8 cellular contexts compared by ENCODE assay signal in genomic region chr1:23798662-23799142, GRCh38. TPM values are rescaled to one million over a fixed set of nuclear protein-coding genes. Genes with fewer than 3 reads are reported as not detected.
A peak's percentile ranks its signal among the peaks of the same experiment; 100 is the strongest.
DNase-seq lines count a peak whose midpoint lies in the region; ATAC-seq, FAIRE-seq and TF ChIP-seq lines count a peak whose summit lies in the region.

No MANE protein-coding gene starts in this region.

- CTCF ChIA-PET in HepG2 (lab: Yijun Ruan, JAX; ENCODE audit: low intra/inter-chr PET ratio, low total read pairs), result no interaction called here

- TF ChIP-seq RAD21 in HepG2 (CRISPR knock-in tag; IDR thresholded peaks at IDR 0.05), result no peak

- peaks cover 9% of the 10 kb centered on the region; the same call in 1 of the 2 replicates for H4K20me1 ChIP-seq in HepG2 (ENCODE audit: insufficient read depth, low read length)

- H3K27me3 ChIP-seq in HepG2 (ENCODE audit: control insufficient read depth in 1 of 2, insufficient read depth in 2 of 2, low read length in 2 of 2), result no peaks in the 10 kb centered on the region; a peak in 1 of 5 replicates
- H3K27me3 ChIP-seq in transverse colon, result no peaks in the 10 kb centered on the region

- H3K27me3 Mint-ChIP-seq in activated T-cell treated with anti-CD3 and anti-CD28 coated beads, Interleukin-2, amount 50 U/mL, for 4 hours (ENCODE audit: low read depth), result no peaks in the 10 kb centered on the region

- peaks cover 9 to 35% of the 10 kb centered on the region in 2 experiments; a peak in 4 of 5 replicates for H3K36me3 ChIP-seq in HepG2 (replicated peaks in 1 of 2; ENCODE audit: control insufficient read depth in 1 of 2, insufficient read depth in 2 of 2, low read length in 2 of 2)
- no peaks in the 10 kb centered on the region for H3K36me3 ChIP-seq in transverse colon

- TF ChIP-seq POLR2A in HepG2 (IDR thresholded peaks at IDR 0.05; ENCODE audit: insufficient read depth in 1 of 2, low read depth in 2 of 2, low read length in 2 of 2) (no peak; a peak in 1 of 4 replicates), transverse colon (IDR thresholded peaks at IDR 0.05) (no peak)

- H2AFZ ChIP-seq in HepG2 (ENCODE audit: low read length), result no peak overlapping the region

- peak overlapping the region; percentile 94 for H3K4me2 ChIP-seq in HepG2 (ENCODE audit: low read depth, low read length)

- H3K9ac ChIP-seq in HepG2 (ENCODE audit: insufficient read depth, low read depth, low read length), result peak overlapping the region; percentile 93

- H3K9me3 ChIP-seq in HepG2 (ENCODE audit: low read length) (no peaks in the 10 kb centered on the region), transverse colon (no peaks in the 10 kb centered on the region)

- no peak for FAIRE-seq in HepG2 (lab: Jason Lieb, UNC)

- POLR2A ChIA-PET in HepG2 (lab: Yijun Ruan, JAX), result interaction anchor here (0.7 to 10.9 kb wide), 9 partner anchors 8 to 223 kb away, joined by 3 to 154 read pairs (median 6); partner anchors contain the start of genes HMGCL, LYPLA2, PITHD1 and RPL11

- H3K27ac ChIP-seq in HepG2 (ENCODE audit: extremely low read length, insufficient read depth, low read length) (peak overlapping the region; percentile 95), transverse colon (peak overlapping the region; percentile 91 to 96 (median 94))

- TF ChIP-seq CTCF in HepG2 (CRISPR knock-in tag; IDR thresholded peaks at IDR 0.05) (peak; percentile 48), transverse colon (IDR thresholded peaks at IDR 0.05) (no peak)

- in situ Hi-C loops in HepG2 (cut with HindIII; ENCODE audit: extremely low pct_ligation_motif_present, low pct_unique_long_range_greater_than_20kb) (no loop called here), transverse colon (cut with MboI; ENCODE audit: low pct_ligation_motif_present in 1 of 4, low pct_unique_long_range_greater_than_20kb in 1 of 4, low sequenced_read_pairs in 3 of 4) (no loop called here)

- BruUV-seq in HepG2 (replicated peaks; lab: Mats Ljungman, UMichigan), result no TSS peak

- H3K36me3 Mint-ChIP-seq in activated T-cell treated with anti-CD3 and anti-CD28 coated beads, Interleukin-2, amount 50 U/mL, for 4 hours (ENCODE audit: insufficient read depth), result peaks cover 4% of the 10 kb centered on the region
- peaks cover 6 to 10% of the 10 kb centered on the region in 2 donors for H3K36me3 Mint-ChIP-seq in activated naive CD4-positive, alpha-beta T cell treated with anti-CD3 and anti-CD28 coated beads, Interleukin-2, amount 50 U/mL, for 72 hours

- peaks cover 16% of the 10 kb centered on the region for H3K4me1 Mint-ChIP-seq in activated T-cell treated with anti-CD3 and anti-CD28 coated beads, Interleukin-2, amount 50 U/mL, for 4 hours (ENCODE audit: low read depth)

- H3K4me1 ChIP-seq in HepG2 (ENCODE audit: insufficient read depth, low read length) (peaks cover 47% of the 10 kb centered on the region), transverse colon (peaks cover 14 to 42% (median 32%) of the 10 kb centered on the region in 4 donors)

- H3K4me3 ChIP-seq in HepG2 (replicated peaks in 1 of 3; ENCODE audit: insufficient read depth in 1 of 3, low read depth in 2 of 3, low read length in 3 of 3), result peak overlapping the region in 1 of 3 experiments; percentile 92; a peak in 2 of 6 replicates
- H3K4me3 ChIP-seq in transverse colon, result peak overlapping the region in 1 of 4 donors; percentile 86

- intact Hi-C loops in HepG2 (cut with micrococcal nuclease; ENCODE audit: unreplicated experiment) (loop anchor here (1.0 kb wide), 1 partner anchor 26 kb away; no protein-coding TSS in a partner anchor), transverse colon (cut with DNase I; ENCODE audit: low total_unique reads) (no loop called here)

- peaks cover 9% of the 10 kb centered on the region for H3K79me2 ChIP-seq in HepG2 (ENCODE audit: insufficient read depth, low read length)

- no peak for ATAC-seq in activated T-cell treated with anti-CD3 and anti-CD28 coated beads, Interleukin-2, amount 50 U/mL, for 4 hours
- ATAC-seq in activated naive CD4-positive, alpha-beta T cell treated with anti-CD3 and anti-CD28 coated beads, Interleukin-2, amount 50 U/mL, for 72 hours, result no peak
- ATAC-seq in HepG2, result no peak
- ATAC-seq in activated CD4-positive, CD25-positive, alpha-beta regulatory T cell treated with anti-CD3 and anti-CD28 coated beads, Interleukin-2, amount 50 U/mL, for 24 hours, result no peak
- no peak for ATAC-seq in GM18907 (IDR thresholded peaks at IDR 0.05; ENCODE audit: unreplicated experiment)

- H3K4me3 Mint-ChIP-seq in activated T-cell treated with anti-CD3 and anti-CD28 coated beads, Interleukin-2, amount 50 U/mL, for 4 hours, result peak overlapping the region; percentile 91

- no peak for TF ChIP-seq EP300 in HepG2 (IDR thresholded peaks at IDR 0.05; ENCODE audit: low read depth in 2 of 2, low read length in 2 of 2)
- no peak for TF ChIP-seq EP300 in HepG2 (CRISPR knock-in tag; IDR thresholded peaks at IDR 0.05; ENCODE audit: borderline replicate concordance)
- no peak for TF ChIP-seq EP300 in transverse colon (IDR thresholded peaks at IDR 0.05; ENCODE audit: low read depth)

- H3K9me3 Mint-ChIP-seq in activated T-cell treated with anti-CD3 and anti-CD28 coated beads, Interleukin-2, amount 50 U/mL, for 4 hours, result no peaks in the 10 kb centered on the region
- H3K9me3 Mint-ChIP-seq in activated naive CD4-positive, alpha-beta T cell treated with anti-CD3 and anti-CD28 coated beads, Interleukin-2, amount 50 U/mL, for 72 hours, result no peaks in the 10 kb centered on the region

- H3K27ac Mint-ChIP-seq in activated naive CD4-positive, alpha-beta T cell treated with anti-CD3 and anti-CD28 coated beads, Interleukin-2, amount 50 U/mL, for 72 hours, result peak overlapping the region; percentile 50 to 92

- DNase-seq in activated T-cell treated with anti-CD3 and anti-CD28 coated beads, Interleukin-2, amount 50 U/mL, for 4 hours, result no peak
- no peak for DNase-seq in activated T-cell treated with anti-CD3 and anti-CD28 coated beads for 4 hours
- DNase-seq in activated naive CD4-positive, alpha-beta T cell treated with anti-CD3 and anti-CD28 coated beads, Interleukin-2, amount 50 U/mL, for 72 hours (ENCODE audit: low spot score in 2 of 2), result peak in 1 of 2 donors; percentile 26
- no peak for DNase-seq in HepG2 (ENCODE audit: low spot score)
- DNase-seq in transverse colon, result peak; percentile 22
- no peak for DNase-seq in kidney tubule cell (ENCODE audit: low spot score)

- WGBS in HepG2 (ENCODE audit: low lambda C conversion rate), result 100% methylated on average over 3 of the region's 12 CpGs
- 85% methylated on average over 11 of the region's 12 CpGs; no CpG with 5 or more reads in 1 of the 2 donors for WGBS in transverse colon (ENCODE audit: low coverage in 1 of 2), 2 donors

RNA-seq across cellular contexts. Expression of gene GALE, which starts 1.9 kb away (rescaled TPM):
- total RNA-seq in activated T-cell treated with anti-CD3 and anti-CD28 coated beads, Interleukin-2, amount 50 U/mL, for 4 hours, result 10 to 100 TPM; 55.9 to 65.3 (median 62.4) TPM
- 10 to 100 TPM; 43.6 to 53.2 TPM for total RNA-seq in activated naive CD4-positive, alpha-beta T cell treated with anti-CD3 and anti-CD28 coated beads, Interleukin-2, amount 50 U/mL, for 72 hours
- total RNA-seq in HepG2 (2016; rRNA removed; fragmentation: Illumina TruSeq; extraction: Trizol) (85.2 and 86.6 TPM in 2 replicates), transverse colon (100 to 1,000 TPM in 2 of 4 donors, 10 to 100 TPM in 2; 28.5 to 166 (median 124) TPM)
- total RNA-seq in HepG2 (2016; cell fraction: cytosol; rRNA removed; fragmentation: Illumina TruSeq; extraction: Trizol; ENCODE audit: low read depth), result 19.0 and 24.8 TPM in 2 replicates
- 88.8 and 91.0 TPM in 2 replicates for total RNA-seq in HepG2 (2016; cell fraction: insoluble cytoplasmic fraction; rRNA removed; fragmentation: Illumina TruSeq; extraction: Trizol)
- total RNA-seq in HepG2 (2016; cell fraction: membrane; rRNA removed; fragmentation: Illumina TruSeq; extraction: Trizol), result 28.1 and 32.1 TPM in 2 replicates
- 43.6 and 54.4 TPM in 2 replicates for total RNA-seq in HepG2 (2016; cell fraction: nucleus; rRNA removed; fragmentation: Illumina TruSeq; extraction: Trizol)
- 88.4 and 99.0 TPM in 2 replicates for polyA plus RNA-seq in HepG2 (2011; rRNA removed)
- polyA plus RNA-seq in HepG2 (2011; cell fraction: cytosol; rRNA removed), result 95.8 and 105 TPM in 2 replicates
- polyA plus RNA-seq in HepG2 (2011; cell fraction: nucleus; rRNA removed), result 168 and 180 TPM in 2 replicates
- 46.4 and 46.8 TPM in 2 replicates for polyA plus RNA-seq in HepG2 (2012)
- polyA plus RNA-seq in HepG2 (2016; cell fraction: cytosol; fragmentation: Illumina TruSeq; extraction: Trizol; ENCODE audit: low read depth), result 12.7 and 14.4 TPM in 2 replicates
- 75.6 and 81.5 TPM in 2 replicates for polyA plus RNA-seq in HepG2 (2016; cell fraction: insoluble cytoplasmic fraction; fragmentation: Illumina TruSeq; extraction: Trizol; ENCODE audit: low read depth)
- polyA plus RNA-seq in HepG2 (2016; cell fraction: membrane; fragmentation: Illumina TruSeq; extraction: Trizol; ENCODE audit: low read depth), result 19.5 and 21.9 TPM in 2 replicates
- polyA plus RNA-seq in HepG2 (2016; cell fraction: nucleus; fragmentation: Illumina TruSeq; extraction: Trizol; ENCODE audit: insufficient read depth, low read depth), result 96.1 and 107 TPM in 2 replicates
- 60.0 and 64.5 TPM in 2 replicates for polyA minus RNA-seq in HepG2 (2011; rRNA and poly(A)+ RNA removed; ENCODE audit: low replicate concordance)
- 19.9 and 28.0 TPM in 2 replicates for polyA minus RNA-seq in HepG2 (2011; cell fraction: cytosol; rRNA and poly(A)+ RNA removed)
- polyA minus RNA-seq in HepG2 (2011; cell fraction: nucleus; rRNA and poly(A)+ RNA removed), result 31.8 and 36.4 TPM in 2 replicates

RNA-seq across cellular contexts. Expression of gene LYPLA2, which starts 7.8 kb away (rescaled TPM):
- 100 to 1,000 TPM; 132 to 146 (median 134) TPM for total RNA-seq in activated T-cell treated with anti-CD3 and anti-CD28 coated beads, Interleukin-2, amount 50 U/mL, for 4 hours
- total RNA-seq in activated naive CD4-positive, alpha-beta T cell treated with anti-CD3 and anti-CD28 coated beads, Interleukin-2, amount 50 U/mL, for 72 hours, result 10 to 100 TPM; 73.6 to 78.1 TPM
- total RNA-seq in HepG2 (2016; rRNA removed; fragmentation: Illumina TruSeq; extraction: Trizol), result 73.2 and 90.3 TPM in 2 replicates
- total RNA-seq in HepG2 (2016; cell fraction: cytosol; rRNA removed; fragmentation: Illumina TruSeq; extraction: Trizol; ENCODE audit: low read depth), result 20.4 and 23.5 TPM in 2 replicates
- total RNA-seq in HepG2 (2016; cell fraction: insoluble cytoplasmic fraction; rRNA removed; fragmentation: Illumina TruSeq; extraction: Trizol), result 74.2 and 88.0 TPM in 2 replicates
- total RNA-seq in HepG2 (2016; cell fraction: membrane; rRNA removed; fragmentation: Illumina TruSeq; extraction: Trizol), result 42.0 and 50.1 TPM in 2 replicates
- 32.9 and 38.9 TPM in 2 replicates for total RNA-seq in HepG2 (2016; cell fraction: nucleus; rRNA removed; fragmentation: Illumina TruSeq; extraction: Trizol)
- polyA plus RNA-seq in HepG2 (2011; rRNA removed), result 72.1 and 96.1 TPM in 2 replicates
- polyA plus RNA-seq in HepG2 (2011; cell fraction: cytosol; rRNA removed), result 70.6 and 104 TPM in 2 replicates
- polyA plus RNA-seq in HepG2 (2011; cell fraction: nucleus; rRNA removed), result 134 and 140 TPM in 2 replicates
- polyA plus RNA-seq in HepG2 (2012), result 47.7 and 58.7 TPM in 2 replicates
- 28.9 and 30.0 TPM in 2 replicates for polyA plus RNA-seq in HepG2 (2016; cell fraction: cytosol; fragmentation: Illumina TruSeq; extraction: Trizol; ENCODE audit: low read depth)
- polyA plus RNA-seq in HepG2 (2016; cell fraction: insoluble cytoplasmic fraction; fragmentation: Illumina TruSeq; extraction: Trizol; ENCODE audit: low read depth), result 113 and 115 TPM in 2 replicates
- 43.7 and 45.0 TPM in 2 replicates for polyA plus RNA-seq in HepG2 (2016; cell fraction: membrane; fragmentation: Illumina TruSeq; extraction: Trizol; ENCODE audit: low read depth)
- 67.4 and 74.9 TPM in 2 replicates for polyA plus RNA-seq in HepG2 (2016; cell fraction: nucleus; fragmentation: Illumina TruSeq; extraction: Trizol; ENCODE audit: insufficient read depth, low read depth)
- polyA minus RNA-seq in HepG2 (2011; rRNA and poly(A)+ RNA removed; ENCODE audit: low replicate concordance), result 58.0 and 75.1 TPM in 2 replicates
- 39.7 and 48.1 TPM in 2 replicates for polyA minus RNA-seq in HepG2 (2011; cell fraction: cytosol; rRNA and poly(A)+ RNA removed)
- 17.4 and 26.0 TPM in 2 replicates for polyA minus RNA-seq in HepG2 (2011; cell fraction: nucleus; rRNA and poly(A)+ RNA removed)
- total RNA-seq in transverse colon, result 100 to 1,000 TPM in 1 of 4 donors, 10 to 100 TPM in 3; 23.1 to 110 (median 84.4) TPM

RNA-seq across cellular contexts. Expression of gene PITHD1, which starts 20.5 kb away (rescaled TPM):
- total RNA-seq in activated T-cell treated with anti-CD3 and anti-CD28 coated beads, Interleukin-2, amount 50 U/mL, for 4 hours, result 100 to 1,000 TPM; 125 to 128 (median 126) TPM
- total RNA-seq in activated naive CD4-positive, alpha-beta T cell treated with anti-CD3 and anti-CD28 coated beads, Interleukin-2, amount 50 U/mL, for 72 hours, result 10 to 100 TPM; 68.6 to 94.7 TPM
- total RNA-seq in HepG2 (2016; rRNA removed; fragmentation: Illumina TruSeq; extraction: Trizol) (37.3 and 44.9 TPM in 2 replicates), transverse colon (10 to 100 TPM; 36.7 to 40.6 (median 38.9) TPM)
- 6.6 and 7.1 TPM in 2 replicates for total RNA-seq in HepG2 (2016; cell fraction: cytosol; rRNA removed; fragmentation: Illumina TruSeq; extraction: Trizol; ENCODE audit: low read depth)
- 39.7 and 44.6 TPM in 2 replicates for total RNA-seq in HepG2 (2016; cell fraction: insoluble cytoplasmic fraction; rRNA removed; fragmentation: Illumina TruSeq; extraction: Trizol)
- 24.7 and 27.8 TPM in 2 replicates for total RNA-seq in HepG2 (2016; cell fraction: membrane; rRNA removed; fragmentation: Illumina TruSeq; extraction: Trizol)
- 21.3 and 22.5 TPM in 2 replicates for total RNA-seq in HepG2 (2016; cell fraction: nucleus; rRNA removed; fragmentation: Illumina TruSeq; extraction: Trizol)
- 26.6 and 28.0 TPM in 2 replicates for polyA plus RNA-seq in HepG2 (2011; rRNA removed)
- polyA plus RNA-seq in HepG2 (2011; cell fraction: cytosol; rRNA removed), result 17.4 and 25.5 TPM in 2 replicates
- 12.1 and 20.0 TPM in 2 replicates for polyA plus RNA-seq in HepG2 (2011; cell fraction: nucleus; rRNA removed)
- polyA plus RNA-seq in HepG2 (2012), result 25.1 and 29.3 TPM in 2 replicates
- polyA plus RNA-seq in HepG2 (2016; cell fraction: cytosol; fragmentation: Illumina TruSeq; extraction: Trizol; ENCODE audit: low read depth), result 6.4 and 7.2 TPM in 2 replicates
- 49.7 and 49.8 TPM in 2 replicates for polyA plus RNA-seq in HepG2 (2016; cell fraction: insoluble cytoplasmic fraction; fragmentation: Illumina TruSeq; extraction: Trizol; ENCODE audit: low read depth)
- 20.1 and 20.8 TPM in 2 replicates for polyA plus RNA-seq in HepG2 (2016; cell fraction: membrane; fragmentation: Illumina TruSeq; extraction: Trizol; ENCODE audit: low read depth)
- polyA plus RNA-seq in HepG2 (2016; cell fraction: nucleus; fragmentation: Illumina TruSeq; extraction: Trizol; ENCODE audit: insufficient read depth, low read depth), result 41.4 and 42.1 TPM in 2 replicates
- 5.1 and 25.2 TPM in 2 replicates for polyA minus RNA-seq in HepG2 (2011; rRNA and poly(A)+ RNA removed; ENCODE audit: low replicate concordance)
- 3.8 and 5.5 TPM in 2 replicates for polyA minus RNA-seq in HepG2 (2011; cell fraction: cytosol; rRNA and poly(A)+ RNA removed)
- 12.1 and 14.0 TPM in 2 replicates for polyA minus RNA-seq in HepG2 (2011; cell fraction: nucleus; rRNA and poly(A)+ RNA removed)

RNA-seq across cellular contexts. Expression of gene HMGCL, which starts 26.5 kb away (rescaled TPM):
- 10 to 100 TPM; 10.5 to 11.1 (median 11.0) TPM for total RNA-seq in activated T-cell treated with anti-CD3 and anti-CD28 coated beads, Interleukin-2, amount 50 U/mL, for 4 hours
- total RNA-seq in activated naive CD4-positive, alpha-beta T cell treated with anti-CD3 and anti-CD28 coated beads, Interleukin-2, amount 50 U/mL, for 72 hours, result 10 to 100 TPM; 29.0 to 45.3 TPM
- total RNA-seq in HepG2 (2016; rRNA removed; fragmentation: Illumina TruSeq; extraction: Trizol) (21.3 and 30.0 TPM in 2 replicates), transverse colon (10 to 100 TPM; 59.8 to 83.4 (median 60.7) TPM)
- 6.9 and 9.1 TPM in 2 replicates for total RNA-seq in HepG2 (2016; cell fraction: cytosol; rRNA removed; fragmentation: Illumina TruSeq; extraction: Trizol; ENCODE audit: low read depth)
- total RNA-seq in HepG2 (2016; cell fraction: insoluble cytoplasmic fraction; rRNA removed; fragmentation: Illumina TruSeq; extraction: Trizol), result 23.5 and 29.4 TPM in 2 replicates
- total RNA-seq in HepG2 (2016; cell fraction: membrane; rRNA removed; fragmentation: Illumina TruSeq; extraction: Trizol), result 8.9 and 9.2 TPM in 2 replicates
- total RNA-seq in HepG2 (2016; cell fraction: nucleus; rRNA removed; fragmentation: Illumina TruSeq; extraction: Trizol), result 10.0 and 12.6 TPM in 2 replicates
- 41.4 and 48.7 TPM in 2 replicates for polyA plus RNA-seq in HepG2 (2011; rRNA removed)
- 48.8 and 53.2 TPM in 2 replicates for polyA plus RNA-seq in HepG2 (2011; cell fraction: cytosol; rRNA removed)
- polyA plus RNA-seq in HepG2 (2011; cell fraction: nucleus; rRNA removed), result 21.0 and 23.2 TPM in 2 replicates
- 38.1 and 41.7 TPM in 2 replicates for polyA plus RNA-seq in HepG2 (2012)
- 3.6 and 4.1 TPM in 2 replicates for polyA plus RNA-seq in HepG2 (2016; cell fraction: cytosol; fragmentation: Illumina TruSeq; extraction: Trizol; ENCODE audit: low read depth)
- 24.4 and 26.5 TPM in 2 replicates for polyA plus RNA-seq in HepG2 (2016; cell fraction: insoluble cytoplasmic fraction; fragmentation: Illumina TruSeq; extraction: Trizol; ENCODE audit: low read depth)
- polyA plus RNA-seq in HepG2 (2016; cell fraction: membrane; fragmentation: Illumina TruSeq; extraction: Trizol; ENCODE audit: low read depth), result 5.5 and 6.2 TPM in 2 replicates
- 15.9 and 18.0 TPM in 2 replicates for polyA plus RNA-seq in HepG2 (2016; cell fraction: nucleus; fragmentation: Illumina TruSeq; extraction: Trizol; ENCODE audit: insufficient read depth, low read depth)
- 10.6 and 40.6 TPM in 2 replicates for polyA minus RNA-seq in HepG2 (2011; rRNA and poly(A)+ RNA removed; ENCODE audit: low replicate concordance)
- polyA minus RNA-seq in HepG2 (2011; cell fraction: cytosol; rRNA and poly(A)+ RNA removed), result 14.9 and 18.3 TPM in 2 replicates
- polyA minus RNA-seq in HepG2 (2011; cell fraction: nucleus; rRNA and poly(A)+ RNA removed), result 16.9 and 25.7 TPM in 2 replicates

RNA-seq across cellular contexts. Expression of gene ELOA, which starts 55.4 kb away (rescaled TPM):
- total RNA-seq in activated T-cell treated with anti-CD3 and anti-CD28 coated beads, Interleukin-2, amount 50 U/mL, for 4 hours, result 10 to 100 TPM; 61.9 to 69.8 (median 67.1) TPM
- total RNA-seq in activated naive CD4-positive, alpha-beta T cell treated with anti-CD3 and anti-CD28 coated beads, Interleukin-2, amount 50 U/mL, for 72 hours, result 10 to 100 TPM; 30.9 to 33.4 TPM
- total RNA-seq in HepG2 (2016; rRNA removed; fragmentation: Illumina TruSeq; extraction: Trizol) (28.5 and 36.3 TPM in 2 replicates), transverse colon (10 to 100 TPM in 3 of 4 donors, 1 to 10 TPM in 1; 9.6 to 39.3 (median 33.2) TPM)
- 7.3 and 7.8 TPM in 2 replicates for total RNA-seq in HepG2 (2016; cell fraction: cytosol; rRNA removed; fragmentation: Illumina TruSeq; extraction: Trizol; ENCODE audit: low read depth)
- 27.5 and 30.2 TPM in 2 replicates for total RNA-seq in HepG2 (2016; cell fraction: insoluble cytoplasmic fraction; rRNA removed; fragmentation: Illumina TruSeq; extraction: Trizol)
- 23.8 and 29.0 TPM in 2 replicates for total RNA-seq in HepG2 (2016; cell fraction: membrane; rRNA removed; fragmentation: Illumina TruSeq; extraction: Trizol)
- total RNA-seq in HepG2 (2016; cell fraction: nucleus; rRNA removed; fragmentation: Illumina TruSeq; extraction: Trizol), result 16.4 and 21.2 TPM in 2 replicates
- 14.2 and 14.8 TPM in 2 replicates for polyA plus RNA-seq in HepG2 (2011; rRNA removed)
- 9.6 and 12.3 TPM in 2 replicates for polyA plus RNA-seq in HepG2 (2011; cell fraction: cytosol; rRNA removed)
- 10.0 and 12.4 TPM in 2 replicates for polyA plus RNA-seq in HepG2 (2011; cell fraction: nucleus; rRNA removed)
- 16.3 and 19.1 TPM in 2 replicates for polyA plus RNA-seq in HepG2 (2012)
- 11.2 and 13.3 TPM in 2 replicates for polyA plus RNA-seq in HepG2 (2016; cell fraction: cytosol; fragmentation: Illumina TruSeq; extraction: Trizol; ENCODE audit: low read depth)
- 33.1 and 41.5 TPM in 2 replicates for polyA plus RNA-seq in HepG2 (2016; cell fraction: insoluble cytoplasmic fraction; fragmentation: Illumina TruSeq; extraction: Trizol; ENCODE audit: low read depth)
- polyA plus RNA-seq in HepG2 (2016; cell fraction: membrane; fragmentation: Illumina TruSeq; extraction: Trizol; ENCODE audit: low read depth), result 21.3 and 28.9 TPM in 2 replicates
- 32.1 and 36.1 TPM in 2 replicates for polyA plus RNA-seq in HepG2 (2016; cell fraction: nucleus; fragmentation: Illumina TruSeq; extraction: Trizol; ENCODE audit: insufficient read depth, low read depth)
- 9.7 and 21.5 TPM in 2 replicates for polyA minus RNA-seq in HepG2 (2011; rRNA and poly(A)+ RNA removed; ENCODE audit: low replicate concordance)
- polyA minus RNA-seq in HepG2 (2011; cell fraction: cytosol; rRNA and poly(A)+ RNA removed), result 18.6 and 21.7 TPM in 2 replicates
- 12.0 and 20.3 TPM in 2 replicates for polyA minus RNA-seq in HepG2 (2011; cell fraction: nucleus; rRNA and poly(A)+ RNA removed)
